Comparison of ENCODE assay signal across 1 cellular context in genomic region chr7:36390199-36391090, GRCh38.
TF ChIP-seq lines count a peak whose summit lies in the region.

No MANE protein-coding gene starts in this region.

TF ChIP-seq in HepG2, 621 proteins besides CTCF, POLR2A, EP300 and RAD21 (continued from another document and continues in another):
- TF ChIP-seq MLXIP (CRISPR knock-in tag; IDR thresholded peaks at IDR 0.05; ENCODE audit: borderline replicate concordance) (no peak), KDM2A (CRISPR knock-in tag; IDR thresholded peaks at IDR 0.05; ENCODE audit: borderline replicate concordance, low read depth) (peak; percentile 52; the same call in 1 of the 2 replicates), FOXP1 (IDR thresholded peaks at IDR 0.05) (no peak), FOXP1 (CRISPR knock-in tag; IDR thresholded peaks at IDR 0.05) (no peak), ZNF512B (CRISPR knock-in tag; IDR thresholded peaks at IDR 0.05; ENCODE audit: borderline replicate concordance) (no peak), RORA (CRISPR knock-in tag; IDR thresholded peaks at IDR 0.05) (no peak), ZNF883 (CRISPR knock-in tag; IDR thresholded peaks at IDR 0.05; ENCODE audit: not compliant biosample characterization) (peak; percentile 48), FOXK1 (CRISPR knock-in tag; IDR thresholded peaks at IDR 0.05; ENCODE audit: borderline replicate concordance, low read depth) (no peak), NR1H2 (CRISPR knock-in tag; IDR thresholded peaks at IDR 0.05; ENCODE audit: borderline replicate concordance, low read depth) (no peak), KLF16 (CRISPR knock-in tag; IDR thresholded peaks at IDR 0.05) (no peak), ZNF136 (CRISPR knock-in tag; IDR thresholded peaks at IDR 0.05; ENCODE audit: low read depth) (no peak), KDM5A (IDR thresholded peaks at IDR 0.05; ENCODE audit: borderline replicate concordance, low read length) (0 out of 2 replicates have a peak, but pooled peaks have one; percentile 18), RBM39 (IDR thresholded peaks at IDR 0.05; ENCODE audit: low read depth, low read length, poor library complexity, severe bottlenecking) (no peak), E2F2 (CRISPR knock-in tag; IDR thresholded peaks at IDR 0.05; ENCODE audit: borderline replicate concordance) (no peak), HNRNPLL (IDR thresholded peaks at IDR 0.05; ENCODE audit: low read depth, low read length, poor library complexity, severe bottlenecking) (peak; percentile 99), ZBTB46 (CRISPR knock-in tag; IDR thresholded peaks at IDR 0.05; ENCODE audit: borderline replicate concordance) (no peak), ZNF382 (CRISPR knock-in tag; IDR thresholded peaks at IDR 0.05; ENCODE audit: borderline replicate concordance) (no peak), ZNF432 (CRISPR knock-in tag; IDR thresholded peaks at IDR 0.05; ENCODE audit: borderline replicate concordance) (no peak), NR2F2 (IDR thresholded peaks at IDR 0.05; ENCODE audit: borderline replicate concordance, low read depth) (no peak), DNMT1 (CRISPR knock-in tag; IDR thresholded peaks at IDR 0.05) (no peak), POLR2G (IDR thresholded peaks at IDR 0.05; ENCODE audit: low read depth, low read length) (peak; percentile 30), TRIM22 (IDR thresholded peaks at IDR 0.05) (no peak), HNRNPUL1 (IDR thresholded peaks at IDR 0.05; ENCODE audit: low read depth, low read length) (no peak), SSRP1 (CRISPR knock-in tag; IDR thresholded peaks at IDR 0.05) (no peak), KDM4B (CRISPR knock-in tag; IDR thresholded peaks at IDR 0.05) (no peak), ZNF451 (CRISPR knock-in tag; IDR thresholded peaks at IDR 0.05) (0 out of 2 replicates have a peak, but pooled peaks have one; percentile 36), POGZ (CRISPR knock-in tag; IDR thresholded peaks at IDR 0.05) (peak; percentile 2; the same call in 1 of the 2 replicates), RARG (CRISPR knock-in tag; IDR thresholded peaks at IDR 0.05; ENCODE audit: low read depth) (no peak), SAP130 (CRISPR knock-in tag; IDR thresholded peaks at IDR 0.05; ENCODE audit: low read depth) (peak; percentile 24), ZNF775 (CRISPR knock-in tag; IDR thresholded peaks at IDR 0.05; ENCODE audit: borderline replicate concordance) (no peak), KAT7 (CRISPR knock-in tag; IDR thresholded peaks at IDR 0.05; ENCODE audit: borderline replicate concordance) (peak; percentile 97), RNF2 (conservative IDR thresholded peaks at IDR 0.05; ENCODE audit: low read depth) (no peak), HMGXB4 (CRISPR knock-in tag; IDR thresholded peaks at IDR 0.05; ENCODE audit: borderline replicate concordance in 1 of 2, low read depth in 1 of 2) (peak in 1 of 2 experiments; percentile 22; a peak in 1 of 4 replicates), ZSCAN30 (CRISPR knock-in tag; IDR thresholded peaks at IDR 0.05) (no peak), YEATS4 (CRISPR knock-in tag; IDR thresholded peaks at IDR 0.05; ENCODE audit: borderline replicate concordance) (peak; percentile 61; the same call in 1 of the 2 replicates), MZF1 (CRISPR knock-in tag; IDR thresholded peaks at IDR 0.05; ENCODE audit: borderline replicate concordance) (no peak), MBD4 (IDR thresholded peaks at IDR 0.05; ENCODE audit: borderline replicate concordance, low read length) (no peak), TEF (CRISPR knock-in tag; IDR thresholded peaks at IDR 0.05) (no peak), BHLHE40 (IDR thresholded peaks at IDR 0.05; ENCODE audit: low read length) (no peak), ZNF224 (CRISPR knock-in tag; IDR thresholded peaks at IDR 0.05) (peak; percentile 88), KLF13 (CRISPR knock-in tag; IDR thresholded peaks at IDR 0.05) (no peak), ZBTB34 (CRISPR knock-in tag; IDR thresholded peaks at IDR 0.05) (0 out of 2 replicates have a peak, but pooled peaks have one; percentile 47), ZNF549 (CRISPR knock-in tag; IDR thresholded peaks at IDR 0.05) (no peak), TCF7 (IDR thresholded peaks at IDR 0.05; ENCODE audit: low read depth) (no peak), IRF9 (CRISPR knock-in tag; IDR thresholded peaks at IDR 0.05; ENCODE audit: borderline replicate concordance) (0 out of 2 replicates have a peak, but pooled peaks have one; percentile 26), ZNF235 (CRISPR knock-in tag; IDR thresholded peaks at IDR 0.05; ENCODE audit: borderline replicate concordance) (no peak), ARHGAP35 (CRISPR knock-in tag; IDR thresholded peaks at IDR 0.05; ENCODE audit: borderline replicate concordance) (no peak), ZNF800 (CRISPR knock-in tag; IDR thresholded peaks at IDR 0.05) (0 out of 2 replicates have a peak, but pooled peaks have one; percentile 8), CENPT (CRISPR knock-in tag; IDR thresholded peaks at IDR 0.05; ENCODE audit: low read depth) (no peak)
